Comparison of ENCODE assay signal across 8 cellular contexts in genomic region chr21:43719748-43720538, GRCh38. TPM values are rescaled to one million over a fixed set of nuclear protein-coding genes. Genes with fewer than 3 reads are reported as not detected.
DNase-seq lines count a peak whose midpoint lies in the region; ATAC-seq and TF ChIP-seq lines count a peak whose summit lies in the region.

No MANE protein-coding gene starts in this region.

- TF ChIP-seq CTCF in AG04449 (IDR thresholded peaks at IDR 0.05; ENCODE audit: insufficient read depth, low read length, missing control alignments) (no peak), neutrophil (IDR thresholded peaks at IDR 0.05) (no peak)

- POLR2A ChIA-PET in AG04449 (lab: Yijun Ruan, JAX): interaction anchor here (1.4 to 2.0 kb wide), 2 partner anchors 9 to 64 kb away, joined by 4 to 15 read pairs; no protein-coding TSS in a partner anchor

- H3K27ac ChIP-seq in neutrophil: peak overlapping the region; percentile 92

- DNase-seq in AG04449 (ENCODE audit: low read depth, low spot score) (no peak), OCI-M2 (lab: John Stamatoyannopoulos, UW; ENCODE audit: unreplicated experiment) (no peak)

- peaks cover 59 to 65% of the 10 kb centered on the region in 2 experiments for H3K4me1 ChIP-seq in neutrophil (ENCODE audit: control insufficient read depth in 1 of 2, insufficient read depth in 1 of 2, low read depth in 1 of 2, low read length in 1 of 2)

- peak; percentile 0 for ATAC-seq in GM21619 (IDR thresholded peaks at IDR 0.05; ENCODE audit: unreplicated experiment)
- ATAC-seq in SK-N-SH treated with all-trans-retinoic acid at 6 μM for 48 hours: peak; percentile 31
- ATAC-seq in esophagus mucosa: peak; percentile 4
- ATAC-seq in HG03439 (IDR thresholded peaks at IDR 0.05; ENCODE audit: unreplicated experiment): no peak
- ATAC-seq in GM21423 (IDR thresholded peaks at IDR 0.05; ENCODE audit: unreplicated experiment): no peak

- H3K27me3 ChIP-seq in neutrophil: peaks cover 13% of the 10 kb centered on the region

- CTCF ChIA-PET in AG04449 (lab: Yijun Ruan, JAX): interaction anchor here (0.8 to 3.0 kb wide), 4 partner anchors 9 to 255 kb away, joined by 3 to 10 read pairs (median 4); no protein-coding TSS in a partner anchor

- peaks cover 12% of the 10 kb centered on the region for H3K36me3 ChIP-seq in neutrophil

- H3K4me3 ChIP-seq in AG04449 (ENCODE audit: low read depth, low read length): peak overlapping the region; percentile 90
- peak overlapping the region; percentile 84 to 94 for H3K4me3 ChIP-seq in neutrophil (ENCODE audit: low read depth in 1 of 2, low read length in 1 of 2)

- H3K9me3 ChIP-seq in neutrophil: no peaks in the 10 kb centered on the region

TF ChIP-seq in SK-N-SH treated with all-trans-retinoic acid at 6 μM for 48 hours, 23 proteins besides CTCF, POLR2A, EP300 and RAD21:
- TF ChIP-seq TOX (CRISPR knock-in tag; IDR thresholded peaks at IDR 0.05; ENCODE audit: borderline replicate concordance) (no peak), ARNTL (CRISPR knock-in tag; IDR thresholded peaks at IDR 0.05; ENCODE audit: borderline replicate concordance, low read depth) (no peak), PPARA (CRISPR knock-in tag; IDR thresholded peaks at IDR 0.05; ENCODE audit: borderline replicate concordance) (no peak), BACH2 (CRISPR knock-in tag; IDR thresholded peaks at IDR 0.05; ENCODE audit: borderline replicate concordance) (no peak), ZC3H10 (CRISPR knock-in tag; IDR thresholded peaks at IDR 0.05) (no peak), CSDC2 (CRISPR knock-in tag; IDR thresholded peaks at IDR 0.05) (no peak), ZNF70 (CRISPR knock-in tag; IDR thresholded peaks at IDR 0.05) (no peak), ZNF565 (CRISPR knock-in tag; conservative IDR thresholded peaks at IDR 0.05; ENCODE audit: low read depth) (no peak), ZFP3 (CRISPR knock-in tag; IDR thresholded peaks at IDR 0.05) (no peak), TCF4 (CRISPR knock-in tag; IDR thresholded peaks at IDR 0.05; ENCODE audit: borderline replicate concordance) (no peak)
- TF ChIP-seq, protein P1, sequence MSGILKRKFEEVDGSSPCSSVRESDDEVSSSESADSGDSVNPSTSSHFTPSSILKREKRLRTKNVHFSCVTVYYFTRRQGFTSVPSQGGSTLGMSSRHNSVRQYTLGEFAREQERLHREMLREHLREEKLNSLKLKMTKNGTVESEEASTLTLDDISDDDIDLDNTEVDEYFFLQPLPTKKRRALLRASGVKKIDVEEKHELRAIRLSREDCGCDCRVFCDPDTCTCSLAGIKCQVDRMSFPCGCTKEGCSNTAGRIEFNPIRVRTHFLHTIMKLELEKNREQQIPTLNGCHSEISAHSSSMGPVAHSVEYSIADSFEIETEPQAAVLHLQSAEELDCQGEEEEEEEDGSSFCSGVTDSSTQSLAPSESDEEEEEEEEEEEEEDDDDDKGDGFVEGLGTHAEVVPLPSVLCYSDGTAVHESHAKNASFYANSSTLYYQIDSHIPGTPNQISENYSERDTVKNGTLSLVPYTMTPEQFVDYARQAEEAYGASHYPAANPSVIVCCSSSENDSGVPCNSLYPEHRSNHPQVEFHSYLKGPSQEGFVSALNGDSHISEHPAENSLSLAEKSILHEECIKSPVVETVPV (CRISPR knock-in tag; IDR thresholded peaks at IDR 0.05): no peak
- TF ChIP-seq, protein P2, sequence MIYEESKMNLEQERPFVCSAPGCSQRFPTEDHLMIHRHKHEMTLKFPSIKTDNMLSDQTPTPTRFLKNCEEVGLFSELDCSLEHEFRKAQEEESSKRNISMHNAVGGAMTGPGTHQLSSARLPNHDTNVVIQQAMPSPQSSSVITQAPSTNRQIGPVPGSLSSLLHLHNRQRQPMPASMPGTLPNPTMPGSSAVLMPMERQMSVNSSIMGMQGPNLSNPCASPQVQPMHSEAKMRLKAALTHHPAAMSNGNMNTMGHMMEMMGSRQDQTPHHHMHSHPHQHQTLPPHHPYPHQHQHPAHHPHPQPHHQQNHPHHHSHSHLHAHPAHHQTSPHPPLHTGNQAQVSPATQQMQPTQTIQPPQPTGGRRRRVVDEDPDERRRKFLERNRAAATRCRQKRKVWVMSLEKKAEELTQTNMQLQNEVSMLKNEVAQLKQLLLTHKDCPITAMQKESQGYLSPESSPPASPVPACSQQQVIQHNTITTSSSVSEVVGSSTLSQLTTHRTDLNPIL (CRISPR knock-in tag; IDR thresholded peaks at IDR 0.05; ENCODE audit: low read depth): no peak

RNA-seq across cellular contexts. Expression of gene PDXK, which starts 1.0 kb away (rescaled TPM):
- 134 TPM for total RNA-seq in esophagus mucosa

RNA-seq across cellular contexts. Expression of gene CSTB, which starts 56.2 kb away (rescaled TPM):
- total RNA-seq in esophagus mucosa: 2,371 TPM

Comparison
In these comparisons a context has a peak if more than half of its experiments do, and no peak if none do; other contexts are left out.
1. ATAC-seq: peak in GM21619 (single experiment), SK-N-SH treated with all-trans-retinoic acid at 6 μM for 48 hours (single experiment) and esophagus mucosa (single experiment); none in HG03439 (single experiment) and GM21423 (single experiment).